In the genomic region with DNA sequence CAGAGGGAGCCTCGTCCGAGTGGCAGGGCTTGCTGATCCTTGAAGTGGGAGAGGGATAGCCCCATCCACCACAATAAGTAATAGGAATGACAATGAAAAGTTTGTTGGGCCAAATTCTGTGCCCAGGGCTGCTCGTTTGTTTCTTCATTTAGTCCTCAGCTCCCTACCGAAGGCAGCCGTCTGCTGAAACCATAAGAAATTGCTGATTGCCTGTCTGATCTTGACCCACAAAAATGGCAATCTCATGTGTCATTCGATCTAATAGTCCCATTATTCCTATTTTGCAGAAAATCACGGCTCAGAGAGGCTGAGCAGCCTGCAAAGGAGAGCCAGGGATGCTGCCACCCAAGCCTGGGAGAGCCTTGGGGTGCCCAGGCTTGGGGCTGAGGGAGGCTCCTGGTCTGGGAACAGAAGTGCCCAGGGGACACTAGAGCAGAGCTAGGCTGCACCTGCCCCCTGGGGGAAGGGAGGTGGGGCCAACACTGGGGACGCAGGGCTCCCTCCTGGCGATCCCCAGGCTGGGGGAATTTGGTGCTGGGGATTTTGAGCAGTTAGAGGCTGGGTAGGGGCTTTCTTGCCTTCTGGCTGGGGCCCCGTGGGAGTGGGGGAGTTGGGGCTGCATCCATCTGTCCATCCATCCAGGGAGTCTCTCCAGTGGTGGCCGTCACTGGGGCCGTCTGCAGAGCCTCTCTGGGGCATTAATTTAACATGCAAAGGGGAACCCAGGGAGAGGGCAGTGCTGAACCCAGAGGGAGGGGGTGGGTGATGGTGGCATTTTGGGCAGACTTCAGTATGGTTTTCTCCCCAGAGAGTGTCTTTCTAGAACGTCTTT, we compare ENCODE assay signal across 10 cellular contexts. TPM values are rescaled to one million over a fixed set of nuclear protein-coding genes. Genes with fewer than 3 reads are reported as not detected.
DNase-seq lines count a peak whose midpoint lies in the region; ATAC-seq and TF ChIP-seq lines count a peak whose summit lies in the region.
"Had no signal": no experiment of that assay in that cellular context is flagged by ENCODE, and none has a peak within 500 bp of the region (broad histone marks: within the 10 kb centered on the region; RNA-seq: fewer than 3 reads in every experiment).

No MANE protein-coding gene starts in this region.

- H3K4me3 Mint-ChIP-seq in activated naive CD8-positive, alpha-beta T cell treated with anti-CD3 and anti-CD28 coated beads, Interleukin-2, amount 10 ng/mL, durations not matched to agents 7 days and 5 days, result no peak overlapping the region
- no peak overlapping the region for H3K4me3 Mint-ChIP-seq in activated naive CD8-positive, alpha-beta T cell treated with anti-CD3 and anti-CD28 coated beads for 36 hours
- H3K4me3 Mint-ChIP-seq in type B pancreatic cell, result no peak overlapping the region
- H3K4me3 Mint-ChIP-seq: activated CD4-positive, alpha-beta memory T cell treated with anti-CD3 and anti-CD28 coated beads, Interleukin-2, amount 10 ng/mL, durations not matched to agents 7 days and 5 days; nephron had no signal

- DNase-seq in activated naive CD8-positive, alpha-beta T cell treated with anti-CD3 and anti-CD28 coated beads, Interleukin-2, amount 10 ng/mL, durations not matched to agents 7 days and 5 days, result no peak
- DNase-seq in activated naive CD8-positive, alpha-beta T cell treated with anti-CD3 and anti-CD28 coated beads for 36 hours, result no peak
- DNase-seq in choroid plexus epithelial cell (ENCODE audit: low read depth) (peak; percentile 31), type B pancreatic cell (ENCODE audit: extremely low spot score, unreplicated experiment) (no peak), left colon (no peak), DMS53 (lab: John Stamatoyannopoulos, UW) (no peak), SHP77 treated with DMSO at 0.1 percent for 48 hours (lab: John Stamatoyannopoulos, UW) (no peak)
- DNase-seq: activated CD4-positive, alpha-beta memory T cell treated with anti-CD3 and anti-CD28 coated beads, Interleukin-2, amount 10 ng/mL, durations not matched to agents 7 days and 5 days had no signal

- peaks cover 2% of the 10 kb centered on the region for H3K9me3 Mint-ChIP-seq in activated naive CD8-positive, alpha-beta T cell treated with anti-CD3 and anti-CD28 coated beads, Interleukin-2, amount 10 ng/mL, durations not matched to agents 7 days and 5 days
- peaks cover 3% of the 10 kb centered on the region for H3K9me3 Mint-ChIP-seq in activated naive CD8-positive, alpha-beta T cell treated with anti-CD3 and anti-CD28 coated beads for 36 hours
- H3K9me3 Mint-ChIP-seq in type B pancreatic cell, result no peaks in the 10 kb centered on the region
- H3K9me3 Mint-ChIP-seq: nephron had no signal

- TF ChIP-seq CTCF in choroid plexus epithelial cell (conservative IDR thresholded peaks at IDR 0.05; ENCODE audit: low read depth, low read length) (no peak), type B pancreatic cell (conservative IDR thresholded peaks at IDR 0.05) (no peak)

- peak overlapping the region; percentile 8 for H3K27ac Mint-ChIP-seq in activated naive CD8-positive, alpha-beta T cell treated with anti-CD3 and anti-CD28 coated beads, Interleukin-2, amount 10 ng/mL, durations not matched to agents 7 days and 5 days
- no peak overlapping the region for H3K27ac Mint-ChIP-seq in activated naive CD8-positive, alpha-beta T cell treated with anti-CD3 and anti-CD28 coated beads for 36 hours
- H3K27ac Mint-ChIP-seq in type B pancreatic cell, result peak overlapping the region; percentile 52
- H3K27ac Mint-ChIP-seq: activated CD4-positive, alpha-beta memory T cell treated with anti-CD3 and anti-CD28 coated beads, Interleukin-2, amount 10 ng/mL, durations not matched to agents 7 days and 5 days had no signal

- POLR2A ChIA-PET in activated naive CD8-positive, alpha-beta T cell treated with anti-CD3 and anti-CD28 coated beads, Interleukin-2, amount 10 ng/mL, durations not matched to agents 7 days and 5 days (lab: Charles Lee), result interaction anchor here (1.1 kb wide), 1 partner anchor 10 kb away, joined by 3 read pairs; no protein-coding TSS in a partner anchor

- H3K4me1 Mint-ChIP-seq in activated naive CD8-positive, alpha-beta T cell treated with anti-CD3 and anti-CD28 coated beads, Interleukin-2, amount 10 ng/mL, durations not matched to agents 7 days and 5 days, result peaks cover 45% of the 10 kb centered on the region
- peaks cover 31% of the 10 kb centered on the region for H3K4me1 Mint-ChIP-seq in activated naive CD8-positive, alpha-beta T cell treated with anti-CD3 and anti-CD28 coated beads for 36 hours
- H3K4me1 Mint-ChIP-seq in type B pancreatic cell (ENCODE audit: unreplicated experiment), result peaks cover 30% of the 10 kb centered on the region

- H3K4me3 ChIP-seq in choroid plexus epithelial cell (ENCODE audit: low read depth, low read length), result no peak overlapping the region

- ATAC-seq in activated naive CD8-positive, alpha-beta T cell treated with anti-CD3 and anti-CD28 coated beads, Interleukin-2, amount 10 ng/mL, durations not matched to agents 7 days and 5 days (ENCODE audit: low read depth), result no peak
- ATAC-seq in HG03378 (IDR thresholded peaks at IDR 0.05; ENCODE audit: unreplicated experiment) (peak; percentile 34), left colon (no peak)

- peaks cover 3% of the 10 kb centered on the region for H3K36me3 Mint-ChIP-seq in activated naive CD8-positive, alpha-beta T cell treated with anti-CD3 and anti-CD28 coated beads, Interleukin-2, amount 10 ng/mL, durations not matched to agents 7 days and 5 days
- H3K36me3 Mint-ChIP-seq in activated naive CD8-positive, alpha-beta T cell treated with anti-CD3 and anti-CD28 coated beads for 36 hours, result peaks cover 4% of the 10 kb centered on the region
- H3K36me3 Mint-ChIP-seq in type B pancreatic cell, result no peaks in the 10 kb centered on the region

- intact Hi-C loops in left colon (cut with DNase I, micrococcal nuclease), result no loop called here

- H3K27me3 Mint-ChIP-seq in activated naive CD8-positive, alpha-beta T cell treated with anti-CD3 and anti-CD28 coated beads, Interleukin-2, amount 10 ng/mL, durations not matched to agents 7 days and 5 days, result no peaks in the 10 kb centered on the region
- no peaks in the 10 kb centered on the region for H3K27me3 Mint-ChIP-seq in activated naive CD8-positive, alpha-beta T cell treated with anti-CD3 and anti-CD28 coated beads for 36 hours
- H3K27me3 Mint-ChIP-seq in type B pancreatic cell, result peaks cover 17% of the 10 kb centered on the region
- H3K27me3 Mint-ChIP-seq: activated CD4-positive, alpha-beta memory T cell treated with anti-CD3 and anti-CD28 coated beads, Interleukin-2, amount 10 ng/mL, durations not matched to agents 7 days and 5 days had no signal

RNA-seq across cellular contexts. Expression of gene SOCS1, which starts 53.5 kb away (rescaled TPM):
- total RNA-seq in activated naive CD8-positive, alpha-beta T cell treated with anti-CD3 and anti-CD28 coated beads, Interleukin-2, amount 10 ng/mL, durations not matched to agents 7 days and 5 days, result 100 to 1,000 TPM; 165 to 176 TPM
- total RNA-seq in activated naive CD8-positive, alpha-beta T cell treated with anti-CD3 and anti-CD28 coated beads for 36 hours, result 10 to 100 TPM; 30.8 to 32.9 TPM
- 14.5 and 28.6 TPM in 2 replicates for total RNA-seq in type B pancreatic cell (ENCODE audit: low replicate concordance)
- total RNA-seq in left colon, result 1 to 10 TPM; 4.7 to 4.9 TPM
